Comparison of ENCODE assay signal across 1 cellular context in genomic region chr11:6488342-6488741, GRCh38.
TF ChIP-seq lines count a peak whose summit lies in the region.

No MANE protein-coding gene starts in this region.

TF ChIP-seq in GM12878, 131 proteins besides CTCF, POLR2A, EP300 and RAD21:
- TF ChIP-seq CREB1 (IDR thresholded peaks at IDR 0.05; ENCODE audit: low read depth) (no peak), MTA2 (IDR thresholded peaks at IDR 0.05; ENCODE audit: low read depth) (peak; percentile 55; the same call in 1 of the 2 replicates), RAD51 (IDR thresholded peaks at IDR 0.05) (0 out of 2 replicates have a peak, but pooled peaks have one; percentile 24), MLLT1 (IDR thresholded peaks at IDR 0.05) (no peak), IKZF1 (conservative IDR thresholded peaks at IDR 0.05) (peak; percentile 47), IKZF2 (IDR thresholded peaks at IDR 0.05) (peak; percentile 30 to 34; a peak in 2 of 4 replicates), MTA3 (IDR thresholded peaks at IDR 0.05; ENCODE audit: borderline replicate concordance, low read length) (no peak), GABPA (IDR thresholded peaks at IDR 0.05; ENCODE audit: low read depth) (no peak), RUNX3 (IDR thresholded peaks at IDR 0.05; ENCODE audit: low read length) (peak; percentile 68), ASH2L (IDR thresholded peaks at IDR 0.05; ENCODE audit: borderline replicate concordance, low read depth) (no peak), BHLHE40 (IDR thresholded peaks at IDR 0.05; ENCODE audit: borderline replicate concordance in 1 of 2, low read depth in 2 of 2, low read length in 1 of 2) (peak; percentile 78 to 89; a peak in 3 of 4 replicates), HDAC2 (IDR thresholded peaks at IDR 0.05) (no peak), PAX8 (IDR thresholded peaks at IDR 0.05) (no peak), RELB (IDR thresholded peaks at IDR 0.05; ENCODE audit: low read depth) (peak; percentile 42; the same call in 1 of the 2 replicates), MEF2B (IDR thresholded peaks at IDR 0.05; ENCODE audit: partially characterized antibody, poor library complexity, severe bottlenecking) (peak; percentile 55), TCF7 (IDR thresholded peaks at IDR 0.05; ENCODE audit: borderline replicate concordance) (0 out of 2 replicates have a peak, but pooled peaks have one; percentile 22), FOXM1 (IDR thresholded peaks at IDR 0.05; ENCODE audit: low read depth, low read length) (no peak), YY1 (IDR thresholded peaks at IDR 0.05; ENCODE audit: low read depth, low read length) (peak; percentile 54; the same call in 1 of the 2 replicates), ZNF24 (IDR thresholded peaks at IDR 0.05) (no peak)
